In genomic region chr16:75387951-75388350, GRCh38 we compare ENCODE assay signal across 28 cellular contexts.
"Had no signal": no experiment of that assay in that cellular context is flagged by ENCODE, and none has a peak within 500 bp of the region (broad histone marks: within the 10 kb centered on the region; RNA-seq: fewer than 3 reads in every experiment).

No MANE protein-coding gene starts in this region.

- H3K27ac Mint-ChIP-seq: activated CD4-positive, alpha-beta memory T cell treated with anti-CD3 and anti-CD28 coated beads for 36 hours; activated CD4-positive, alpha-beta T cell treated with anti-CD3 and anti-CD28 coated beads for 36 hours; activated CD4-positive, alpha-beta T cell treated with anti-CD3 and anti-CD28 coated beads, Interleukin-2, amount 10 ng/mL, durations not matched to agents 24 days and 14 days; activated CD8-positive, alpha-beta memory T cell treated with anti-CD3 and anti-CD28 coated beads, Interleukin-2, amount 10 ng/mL, durations not matched to agents 7 days and 5 days; activated CD8-positive, alpha-beta T cell treated with anti-CD3 and anti-CD28 coated beads, Interleukin-2, amount 10 ng/mL, durations not matched to agents 7 days and 5 days; activated naive CD4-positive, alpha-beta T cell treated with anti-CD3 and anti-CD28 coated beads for 36 hours; activated naive CD4-positive, alpha-beta T cell treated with anti-CD3 and anti-CD28 coated beads, Interleukin-2, amount 50 U/mL, for 24 hours; activated T-helper 1 cell treated with anti-CD3 and anti-CD28 coated beads, Interleukin-12 subunit alpha, Interleukin-12 subunit beta, Interleukin-2, Interleukin-4 antibody, amounts not matched to agents 30 ng/mL and 10 ng/mL and 1 ng/mL, durations not matched to agents 14 hours and 24 hours and 36 hours; activated T-helper 2 cell treated with anti-CD3 and anti-CD28 coated beads, Interferon-gamma antibody, Interleukin-2, Interleukin-4, amounts not matched to agents 10 μg/mL and 5 μg/mL and 100 μg/mL, durations not matched to agents 14 hours and 24 hours and 36 hours; dendritic cell treated with granulocyte-macrophage colony-stimulating factor and Interleukin-4, amounts not matched to agents 40 ng/mL and 50 ng/mL, for 4 days; endodermal cell had no signal

- H3K9me3 ChIP-seq: body of pancreas, colonic mucosa had no signal

- H3K4me3 ChIP-seq: body of pancreas, colonic mucosa, dorsolateral prefrontal cortex had no signal

- H3K4me3 Mint-ChIP-seq: activated CD4-positive, alpha-beta memory T cell treated with anti-CD3 and anti-CD28 coated beads for 36 hours; activated CD4-positive, alpha-beta T cell treated with anti-CD3 and anti-CD28 coated beads for 36 hours; activated CD4-positive, alpha-beta T cell treated with anti-CD3 and anti-CD28 coated beads, Interleukin-2, amount 10 ng/mL, durations not matched to agents 24 days and 14 days; activated CD8-positive, alpha-beta memory T cell treated with anti-CD3 and anti-CD28 coated beads, Interleukin-2, amount 10 ng/mL, durations not matched to agents 7 days and 5 days; activated CD8-positive, alpha-beta T cell treated with anti-CD3 and anti-CD28 coated beads, Interleukin-2, amount 10 ng/mL, durations not matched to agents 7 days and 5 days; activated naive CD4-positive, alpha-beta T cell treated with anti-CD3 and anti-CD28 coated beads for 36 hours; activated naive CD4-positive, alpha-beta T cell treated with anti-CD3 and anti-CD28 coated beads, Interleukin-2, amount 50 U/mL, for 24 hours; activated T-helper 1 cell treated with anti-CD3 and anti-CD28 coated beads, Interleukin-12 subunit alpha, Interleukin-12 subunit beta, Interleukin-2, Interleukin-4 antibody, amounts not matched to agents 30 ng/mL and 10 ng/mL and 1 ng/mL, durations not matched to agents 14 hours and 24 hours and 36 hours; dendritic cell treated with granulocyte-macrophage colony-stimulating factor and Interleukin-4, amounts not matched to agents 40 ng/mL and 50 ng/mL, for 4 days; endodermal cell had no signal

- DNase-seq: activated CD4-positive, alpha-beta memory T cell treated with anti-CD3 and anti-CD28 coated beads for 36 hours; activated CD4-positive, alpha-beta T cell treated with anti-CD3 and anti-CD28 coated beads for 36 hours; activated CD4-positive, alpha-beta T cell treated with anti-CD3 and anti-CD28 coated beads, Interleukin-2, amount 10 ng/mL, durations not matched to agents 24 days and 14 days; activated CD4-positive, CD25-positive, alpha-beta regulatory T cell; activated CD4-positive, CD25-positive, alpha-beta regulatory T cell treated with anti-CD3 and anti-CD28 coated beads, Interleukin-2, amount 50 U/mL, for 72 hours; activated CD8-positive, alpha-beta memory T cell treated with anti-CD3 and anti-CD28 coated beads, Interleukin-2, amount 10 ng/mL, durations not matched to agents 7 days and 5 days; activated CD8-positive, alpha-beta memory T cell treated with anti-CD3 and anti-CD28 coated beads, Interleukin-2, amount 50 U/mL, for 4 hours; activated CD8-positive, alpha-beta T cell treated with anti-CD3 and anti-CD28 coated beads, Interleukin-2, amount 10 ng/mL, durations not matched to agents 7 days and 5 days; activated effector memory CD4-positive, alpha-beta T cell treated with anti-CD3 and anti-CD28 coated beads, Interleukin-2, amount 50 U/mL, for 16 hours; activated naive CD4-positive, alpha-beta T cell treated with anti-CD3 and anti-CD28 coated beads for 36 hours; activated T-cell treated with anti-CD3 and anti-CD28 coated beads, Interleukin-2, amount 50 U/mL, for 1 hour; activated T-cell treated with anti-CD3 and anti-CD28 coated beads, Interleukin-2, amount 50 U/mL, for 48 hours; amniotic stem cell; anterior cingulate cortex; body of pancreas; central memory CD4-positive, alpha-beta T cell; cerebellar nuclear complex; colonic mucosa; dorsolateral prefrontal cortex; effector memory CD4-positive, alpha-beta T cell; endodermal cell; foreskin fibroblast; T-helper 2 cell had no signal

- H3K9me3 Mint-ChIP-seq: activated CD4-positive, alpha-beta memory T cell treated with anti-CD3 and anti-CD28 coated beads for 36 hours; activated CD4-positive, alpha-beta T cell treated with anti-CD3 and anti-CD28 coated beads, Interleukin-2, amount 10 ng/mL, durations not matched to agents 24 days and 14 days; activated naive CD4-positive, alpha-beta T cell treated with anti-CD3 and anti-CD28 coated beads for 36 hours; activated naive CD4-positive, alpha-beta T cell treated with anti-CD3 and anti-CD28 coated beads, Interleukin-2, amount 50 U/mL, for 24 hours; activated T-helper 1 cell treated with anti-CD3 and anti-CD28 coated beads, Interleukin-12 subunit alpha, Interleukin-12 subunit beta, Interleukin-2, Interleukin-4 antibody, amounts not matched to agents 30 ng/mL and 10 ng/mL and 1 ng/mL, durations not matched to agents 14 hours and 24 hours and 36 hours; activated T-helper 2 cell treated with anti-CD3 and anti-CD28 coated beads, Interferon-gamma antibody, Interleukin-2, Interleukin-4, amounts not matched to agents 10 μg/mL and 5 μg/mL and 100 μg/mL, durations not matched to agents 14 hours and 24 hours and 36 hours; dendritic cell treated with granulocyte-macrophage colony-stimulating factor and Interleukin-4, amounts not matched to agents 40 ng/mL and 50 ng/mL, for 4 days; endodermal cell had no signal

- H3K27me3 Mint-ChIP-seq: activated CD4-positive, alpha-beta memory T cell treated with anti-CD3 and anti-CD28 coated beads for 36 hours; activated CD4-positive, alpha-beta T cell treated with anti-CD3 and anti-CD28 coated beads for 36 hours; activated CD4-positive, alpha-beta T cell treated with anti-CD3 and anti-CD28 coated beads, Interleukin-2, amount 10 ng/mL, durations not matched to agents 24 days and 14 days; activated naive CD4-positive, alpha-beta T cell treated with anti-CD3 and anti-CD28 coated beads, Interleukin-2, amount 50 U/mL, for 24 hours had no signal

- H3K4me1 Mint-ChIP-seq: activated CD4-positive, alpha-beta T cell treated with anti-CD3 and anti-CD28 coated beads, Interleukin-2, amount 10 ng/mL, durations not matched to agents 24 days and 14 days; activated CD8-positive, alpha-beta memory T cell treated with anti-CD3 and anti-CD28 coated beads, Interleukin-2, amount 10 ng/mL, durations not matched to agents 7 days and 5 days; activated naive CD4-positive, alpha-beta T cell treated with anti-CD3 and anti-CD28 coated beads, Interleukin-2, amount 50 U/mL, for 24 hours; endodermal cell had no signal

- ATAC-seq: activated CD4-positive, alpha-beta T cell treated with anti-CD3 and anti-CD28 coated beads for 36 hours; activated CD8-positive, alpha-beta memory T cell treated with anti-CD3 and anti-CD28 coated beads, Interleukin-2, amount 10 ng/mL, durations not matched to agents 7 days and 5 days; activated CD8-positive, alpha-beta T cell treated with anti-CD3 and anti-CD28 coated beads, Interleukin-2, amount 10 ng/mL, durations not matched to agents 7 days and 5 days; body of pancreas; esophagus mucosa had no signal

- H3K4me1 ChIP-seq: body of pancreas, colonic mucosa had no signal

- H3K27ac ChIP-seq: body of pancreas, colonic mucosa had no signal

- H3K27me3 ChIP-seq: body of pancreas, colonic mucosa, dorsolateral prefrontal cortex had no signal
